1 cellular context compared by ENCODE assay signal in the genomic region with DNA sequence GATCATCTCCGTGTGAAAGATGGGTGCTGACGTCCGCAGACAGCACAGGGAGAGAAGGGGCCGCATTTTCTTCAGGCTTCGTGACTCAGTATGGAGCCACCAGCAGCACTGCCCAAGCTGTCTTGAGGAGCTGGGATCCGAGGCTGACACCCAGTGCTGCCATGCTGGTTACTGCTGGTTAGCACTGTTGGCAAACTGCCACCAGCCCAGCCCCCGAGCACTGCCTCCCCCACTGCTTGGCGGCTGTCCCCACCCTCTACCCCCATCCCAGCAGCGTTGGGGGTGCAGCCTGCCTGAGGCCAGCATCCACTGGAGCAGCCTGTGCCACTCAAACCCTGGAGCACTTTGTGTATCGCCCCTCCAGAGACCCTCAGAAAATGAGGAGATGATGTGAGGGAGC.
TF ChIP-seq lines count a peak whose summit lies in the region.

No MANE protein-coding gene starts in this region.

TF ChIP-seq in H1, 55 proteins besides CTCF, POLR2A, EP300 and RAD21:
- TF ChIP-seq CTBP2 (IDR thresholded peaks at IDR 0.05; ENCODE audit: borderline replicate concordance, insufficient read depth, insufficient read length, low read length), result no peak
- no peak for TF ChIP-seq FOSL1 (IDR thresholded peaks at IDR 0.05; ENCODE audit: insufficient read depth, low read depth, low read length)
- TF ChIP-seq SP2 (IDR thresholded peaks at IDR 0.05; ENCODE audit: low read length), result no peak
TF ChIP-seq in H1: peak in this region for 0.
